In the genomic region with DNA sequence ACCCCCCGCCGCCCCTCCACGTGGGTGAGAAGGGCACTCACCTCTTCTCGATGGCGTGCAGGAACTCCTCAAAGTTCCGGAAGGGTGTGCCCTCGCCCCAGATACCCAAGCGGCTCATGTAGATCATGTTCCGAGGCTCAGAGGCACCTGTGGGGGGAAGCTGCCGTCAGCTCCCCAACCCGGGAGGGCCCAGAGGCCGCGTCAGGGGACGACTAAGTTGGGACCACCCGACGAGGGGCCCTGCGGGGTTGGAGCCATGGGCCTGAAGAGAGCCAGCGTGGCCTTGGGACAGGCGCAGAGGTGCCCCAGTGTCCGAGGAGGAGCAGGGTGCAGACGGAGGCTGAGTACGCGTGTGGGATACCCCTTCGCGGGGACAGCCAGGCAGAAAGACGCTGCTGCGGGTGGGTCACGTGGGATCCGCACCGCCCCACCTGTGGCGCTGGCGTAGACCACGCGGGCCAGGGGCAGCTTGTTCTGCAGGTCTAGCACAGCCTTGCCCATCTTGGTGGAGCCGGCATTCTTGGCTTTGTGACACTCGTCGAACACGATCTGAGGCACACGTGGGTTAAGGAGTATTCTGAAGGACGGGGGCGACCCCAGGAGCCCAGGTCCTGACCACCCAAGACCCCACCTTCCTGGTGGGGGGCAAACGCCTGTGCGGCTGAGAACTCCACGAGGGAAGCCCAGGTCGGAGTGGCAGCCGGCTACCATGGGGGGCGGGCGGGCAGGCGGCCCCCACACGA, we compare ENCODE assay signal across 17 cellular contexts. TPM values are rescaled to one million over a fixed set of nuclear protein-coding genes. Genes with fewer than 3 reads are reported as not detected.
DNase-seq lines count a peak whose midpoint lies in the region; ATAC-seq, FAIRE-seq and TF ChIP-seq lines count a peak whose summit lies in the region.
"Had no signal": no experiment of that assay in that cellular context is flagged by ENCODE, and none has a peak within 500 bp of the region (broad histone marks: within the 10 kb centered on the region; RNA-seq: fewer than 3 reads in every experiment).

No MANE protein-coding gene starts in this region.

- H3K4me2 ChIP-seq in K562 (ENCODE audit: insufficient read depth, low read length), result no peak overlapping the region
- no peak overlapping the region for H3K4me2 ChIP-seq in osteoblast (ENCODE audit: insufficient read depth, low read length)
- H3K4me2 ChIP-seq: A549 had no signal

- no peak for ATAC-seq in left ventricle myocardium superior
- no peak for ATAC-seq in K562
- ATAC-seq in GM19023 (IDR thresholded peaks at IDR 0.05; ENCODE audit: unreplicated experiment), result no peak
- ATAC-seq: A549; CD8-positive, alpha-beta T cell had no signal

- H3K4me3 ChIP-seq in K562, result no peak overlapping the region
- no peak overlapping the region for H3K4me3 ChIP-seq in osteoblast (ENCODE audit: insufficient read depth, low read length)
- H3K4me3 ChIP-seq: A549 had no signal

- H3K9me3 ChIP-seq in K562 (replicated peaks; ENCODE audit: control insufficient read depth, insufficient read depth, low read depth, low read length) (no peaks in the 10 kb centered on the region), osteoblast (ENCODE audit: low read depth, low read length) (no peaks in the 10 kb centered on the region)
- H3K9me3 ChIP-seq: A549 had no signal

- TF ChIP-seq CTCF in K562 (IDR thresholded peaks at IDR 0.05 in 2 of 3, conservative IDR thresholded peaks at IDR 0.05 in 1 of 3; ENCODE audit: insufficient read depth in 2 of 3, low read depth in 1 of 3, low read length in 3 of 3) (no peak), osteoblast (IDR thresholded peaks at IDR 0.05; ENCODE audit: extremely low read depth, low read depth, low read length) (no peak)

- no peak for FAIRE-seq in K562 (lab: Jason Lieb, UNC)
- FAIRE-seq: A549, D721Med, G401.6, GM12892, H54 had no signal

- TF ChIP-seq EP300 in K562 (IDR thresholded peaks at IDR 0.05; ENCODE audit: low read length), result no peak

- H3K9ac ChIP-seq in K562 (ENCODE audit: insufficient read depth in 1 of 2, low read depth in 2 of 2, low read length in 2 of 2), result no peak overlapping the region

- H4K20me1 ChIP-seq in K562 (replicated peaks; ENCODE audit: control insufficient read depth, insufficient read depth, low read length), result no peaks in the 10 kb centered on the region; the same call in 1 of the 2 replicates
- peaks cover 44% of the 10 kb centered on the region for H4K20me1 ChIP-seq in osteoblast (ENCODE audit: insufficient read depth, low read length)

- intact Hi-C loops in left ventricle myocardium superior (cut with micrococcal nuclease) (loop anchor here (10.0 kb wide), 1 partner anchor 75 kb away; no protein-coding TSS in a partner anchor), cardiac septum (cut with DNase I) (no loop called here), K562 (cut with micrococcal nuclease) (no loop called here)

- WGBS in K562 (ENCODE audit: insufficient coverage, low coverage, missing lambda C conversion rate), result 95% methylated on average over 45 of the region's 50 CpGs

- in situ Hi-C loops in K562 (cut with MboI), result no loop called here

- TF ChIP-seq RAD21 in K562 (CRISPR knock-in tag; conservative IDR thresholded peaks at IDR 0.05 in 1 of 2, IDR thresholded peaks at IDR 0.05 in 1 of 2), result no peak

- H3K27me3 ChIP-seq in K562 (ENCODE audit: control insufficient read depth in 2 of 2, insufficient read depth in 2 of 2, low read length in 2 of 2) (no peaks in the 10 kb centered on the region), osteoblast (ENCODE audit: insufficient read depth, low read length) (no peaks in the 10 kb centered on the region)

- H3K79me2 ChIP-seq in K562 (ENCODE audit: control insufficient read depth, insufficient read depth, low read length) (no peaks in the 10 kb centered on the region; the same call in 2 of the 3 replicates), osteoblast (ENCODE audit: insufficient read depth, low read length) (peaks cover 46% of the 10 kb centered on the region)

- H3K4me1 ChIP-seq in K562 (replicated peaks in 1 of 2; ENCODE audit: control insufficient read depth in 2 of 2, insufficient read depth in 2 of 2, low read length in 2 of 2) (peaks cover 3 to 55% of the 10 kb centered on the region in 2 experiments; a peak in 3 of 5 replicates), osteoblast (ENCODE audit: insufficient read depth, low read length) (no peaks in the 10 kb centered on the region)
- H3K4me1 ChIP-seq: A549 had no signal

- DNase-seq in left ventricle myocardium superior (peak; percentile 28), cardiac septum (ENCODE audit: low spot score) (no peak), K562 (ENCODE audit: extremely low read depth in 1 of 4, low spot score in 3 of 4) (no peak), osteoblast (ENCODE audit: insufficient read length, low spot score, missing footprints) (peak; percentile 82), erythroblast (lab: John Stamatoyannopoulos, UW) (no peak), HEK293T (ENCODE audit: extremely low spot score) (no peak)
- DNase-seq: COR-L47, DMS153, DMS79 treated with DMSO at 0.1 percent for 48 hours, EL had no signal

- H3K27ac ChIP-seq in K562 (ENCODE audit: extremely low read depth, low read depth, low read length), result no peak overlapping the region
- H3K27ac ChIP-seq in osteoblast (ENCODE audit: low read depth, low read length), result no peak overlapping the region
- H3K27ac ChIP-seq: A549 had no signal

- TF ChIP-seq POLR2A in K562 (conservative IDR thresholded peaks at IDR 0.05) (no peak), erythroblast (IDR thresholded peaks at IDR 0.05; ENCODE audit: low read length) (no peak)

- H3K9me1 ChIP-seq in K562 (ENCODE audit: control insufficient read depth, insufficient read depth, low read length), result no peaks in the 10 kb centered on the region

- POLR2A ChIA-PET in K562 (lab: Yijun Ruan, JAX), result no interaction called here
- POLR2A ChIA-PET in HEK293T (lab: Yijun Ruan, JAX), result interaction anchor here (1.4 kb wide), 1 partner anchor 149 kb away, joined by 3 read pairs; no protein-coding TSS in a partner anchor

- H3K36me3 ChIP-seq in K562 (ENCODE audit: control insufficient read depth, insufficient read depth, low read length) (peaks cover 87% of the 10 kb centered on the region), osteoblast (ENCODE audit: insufficient read depth, low read length) (peaks cover 84% of the 10 kb centered on the region)

- H2AFZ ChIP-seq in K562 (ENCODE audit: low read depth, low read length), result no peak overlapping the region
- H2AFZ ChIP-seq in osteoblast (ENCODE audit: low read length), result no peak overlapping the region

- no TSS peak for BruUV-seq in K562 (replicated peaks; lab: Mats Ljungman, UMichigan)

- CTCF ChIA-PET in K562 (lab: Yijun Ruan, JAX; ENCODE audit: low intra/inter-chr PET ratio), result no interaction called here
- CTCF ChIA-PET in HEK293T (lab: Yijun Ruan, JAX), result no interaction called here

RNA-seq across cellular contexts. Expression of gene GPX4, which starts 15.9 kb away (rescaled TPM):
- 337 TPM for total RNA-seq in left ventricle myocardium superior
- total RNA-seq in cardiac septum, result 243 TPM
- total RNA-seq in K562 (2011; cell fraction: chromatin; rRNA removed; ENCODE audit: low replicate concordance), result 61.5 and 154 TPM in 2 replicates
- total RNA-seq in K562 (2011; cell fraction: nucleolus; rRNA removed), result 171 and 189 TPM in 2 replicates
- total RNA-seq in K562 (2011; cell fraction: nucleoplasm; rRNA removed), result 129 and 161 TPM in 2 replicates
- 639 and 643 TPM in 2 replicates for total RNA-seq in K562 (2014; rRNA removed)
- 131 and 209 TPM in 2 replicates for total RNA-seq in K562 (2014; rRNA removed; fragmentation: Illumina TruSeq; extraction: Trizol)
- 349 and 395 TPM in 2 replicates for total RNA-seq in K562 (2015; rRNA removed; fragmentation: Illumina TruSeq; extraction: Trizol)
- total RNA-seq in K562 (2021), result 383 and 392 TPM in 2 replicates
- 223 and 286 TPM in 2 replicates for polyA plus RNA-seq in K562 (2011; rRNA removed)
- 531 and 777 TPM in 2 replicates for polyA plus RNA-seq in K562 (2011; cell fraction: cytosol; rRNA removed)
- polyA plus RNA-seq in K562 (2011; cell fraction: nucleus; rRNA removed), result 389 and 485 TPM in 2 replicates
- polyA plus RNA-seq in K562 (2012), result 659 and 746 TPM in 2 replicates
- polyA plus RNA-seq in K562 (2014; fragmentation: Illumina TruSeq; extraction: Trizol), result 434 and 536 TPM in 2 replicates
- polyA plus RNA-seq in K562 (2014; fragmentation: Nextera tagmentation; extraction: Ambion mirVana), result 100 to 1,000 TPM in 1 of 2 experiments, 10 to 100 TPM in 1; 61.4 to 125 TPM
- polyA plus RNA-seq in K562 (2014; rRNA removed), result 661 and 856 TPM in 2 replicates
- 117 and 134 TPM in 2 replicates for polyA minus RNA-seq in K562 (2011; rRNA and poly(A)+ RNA removed)
- 191 and 300 TPM in 2 replicates for polyA minus RNA-seq in K562 (2011; cell fraction: cytosol; rRNA and poly(A)+ RNA removed)
- 54.3 and 64.1 TPM in 2 replicates for polyA minus RNA-seq in K562 (2011; cell fraction: nucleus; rRNA and poly(A)+ RNA removed)
- 515 TPM in 2 replicates for total RNA-seq in osteoblast

RNA-seq across cellular contexts. Expression of gene POLR2E, which starts 24.5 kb away (rescaled TPM):
- total RNA-seq in left ventricle myocardium superior (148 TPM), cardiac septum (125 TPM), K562 (2014; rRNA removed) (297 and 441 TPM in 2 replicates), K562 (2014; rRNA removed; fragmentation: Illumina TruSeq; extraction: Trizol) (40.2 and 78.0 TPM in 2 replicates), K562 (2015; rRNA removed; fragmentation: Illumina TruSeq; extraction: Trizol) (141 and 144 TPM in 2 replicates), K562 (2021) (328 and 351 TPM in 2 replicates), osteoblast (70.2 and 74.0 TPM in 2 replicates)
- total RNA-seq in K562 (2011; cell fraction: chromatin; rRNA removed; ENCODE audit: low replicate concordance), result 38.2 and 129 TPM in 2 replicates
- 126 and 135 TPM in 2 replicates for total RNA-seq in K562 (2011; cell fraction: nucleolus; rRNA removed)
- total RNA-seq in K562 (2011; cell fraction: nucleoplasm; rRNA removed), result 74.1 and 78.7 TPM in 2 replicates
- polyA plus RNA-seq in K562 (2011; rRNA removed) (244 and 334 TPM in 2 replicates), K562 (2014; fragmentation: Illumina TruSeq; extraction: Trizol) (267 and 448 TPM in 2 replicates), K562 (2014; fragmentation: Nextera tagmentation; extraction: Ambion mirVana) (10 to 100 TPM in 1 of 2 experiments, 1 to 10 TPM in 1; 3.4 to 32.5 TPM), K562 (2014; rRNA removed) (413 and 438 TPM in 2 replicates)
- 305 and 616 TPM in 2 replicates for polyA plus RNA-seq in K562 (2011; cell fraction: cytosol; rRNA removed)
- polyA plus RNA-seq in K562 (2011; cell fraction: nucleus; rRNA removed), result 112 and 143 TPM in 2 replicates
- polyA plus RNA-seq in K562 (2012), result 291 and 445 TPM in 2 replicates
- 36.0 and 77.6 TPM in 2 replicates for polyA minus RNA-seq in K562 (2011; rRNA and poly(A)+ RNA removed)
- polyA minus RNA-seq in K562 (2011; cell fraction: cytosol; rRNA and poly(A)+ RNA removed), result 127 and 173 TPM in 2 replicates
- 45.4 and 50.5 TPM in 2 replicates for polyA minus RNA-seq in K562 (2011; cell fraction: nucleus; rRNA and poly(A)+ RNA removed)

RNA-seq across cellular contexts. Expression of gene ARHGAP45, which starts 52.7 kb away (rescaled TPM):
- total RNA-seq in left ventricle myocardium superior, result 6.0 TPM
- total RNA-seq in cardiac septum, result 3.7 TPM
- total RNA-seq in K562 (2011; cell fraction: chromatin; rRNA removed; ENCODE audit: low replicate concordance), result 25.6 and 81.0 TPM in 2 replicates
- total RNA-seq in K562 (2011; cell fraction: nucleolus; rRNA removed), result 39.0 and 49.5 TPM in 2 replicates
- 22.7 and 24.1 TPM in 2 replicates for total RNA-seq in K562 (2011; cell fraction: nucleoplasm; rRNA removed)
- 22.1 and 31.1 TPM in 2 replicates for total RNA-seq in K562 (2014; rRNA removed)
- 1.0 and 1.8 TPM in 2 replicates for total RNA-seq in K562 (2014; rRNA removed; fragmentation: Illumina TruSeq; extraction: Trizol)
- 4.2 and 6.0 TPM in 2 replicates for total RNA-seq in K562 (2015; rRNA removed; fragmentation: Illumina TruSeq; extraction: Trizol)
- 18.0 and 19.9 TPM in 2 replicates for total RNA-seq in K562 (2021)
- 4.4 and 7.6 TPM in 2 replicates for polyA plus RNA-seq in K562 (2011; rRNA removed)
- 5.6 and 12.6 TPM in 2 replicates for polyA plus RNA-seq in K562 (2011; cell fraction: cytosol; rRNA removed)
- polyA plus RNA-seq in K562 (2011; cell fraction: nucleus; rRNA removed), result 17.8 and 38.7 TPM in 2 replicates
- 15.0 and 15.2 TPM in 2 replicates for polyA plus RNA-seq in K562 (2012)
- polyA plus RNA-seq in K562 (2014; fragmentation: Illumina TruSeq; extraction: Trizol), result 1.9 and 6.9 TPM in 2 replicates
- under 1 TPM; 0.08 to 0.63 TPM for polyA plus RNA-seq in K562 (2014; fragmentation: Nextera tagmentation; extraction: Ambion mirVana)
- polyA plus RNA-seq in K562 (2014; rRNA removed), result 16.3 and 20.2 TPM in 2 replicates
- 1.7 and 2.0 TPM in 2 replicates for polyA minus RNA-seq in K562 (2011; rRNA and poly(A)+ RNA removed)
- polyA minus RNA-seq in K562 (2011; cell fraction: cytosol; rRNA and poly(A)+ RNA removed), result 6.2 and 8.5 TPM in 2 replicates
- 5.5 and 6.6 TPM in 2 replicates for polyA minus RNA-seq in K562 (2011; cell fraction: nucleus; rRNA and poly(A)+ RNA removed)
- 0.59 and 0.72 TPM in 2 replicates for total RNA-seq in osteoblast

RNA-seq across cellular contexts. Expression of gene SBNO2, which starts 54.4 kb away (rescaled TPM):
- total RNA-seq in left ventricle myocardium superior, result 18.7 TPM
- 37.3 TPM for total RNA-seq in cardiac septum
- total RNA-seq in K562 (2011; cell fraction: chromatin; rRNA removed; ENCODE audit: low replicate concordance), result 26.2 and 103 TPM in 2 replicates
- total RNA-seq in K562 (2011; cell fraction: nucleolus; rRNA removed), result 64.1 and 67.7 TPM in 2 replicates
- total RNA-seq in K562 (2011; cell fraction: nucleoplasm; rRNA removed), result 28.6 and 30.7 TPM in 2 replicates
- total RNA-seq in K562 (2014; rRNA removed), result 18.6 and 23.1 TPM in 2 replicates
- 4.0 and 6.3 TPM in 2 replicates for total RNA-seq in K562 (2014; rRNA removed; fragmentation: Illumina TruSeq; extraction: Trizol)
- 6.7 and 7.8 TPM in 2 replicates for total RNA-seq in K562 (2015; rRNA removed; fragmentation: Illumina TruSeq; extraction: Trizol)
- 46.2 and 49.0 TPM in 2 replicates for total RNA-seq in K562 (2021)
- polyA plus RNA-seq in K562 (2011; rRNA removed), result 6.7 and 9.3 TPM in 2 replicates
- polyA plus RNA-seq in K562 (2011; cell fraction: cytosol; rRNA removed), result 7.4 and 14.1 TPM in 2 replicates
- polyA plus RNA-seq in K562 (2011; cell fraction: nucleus; rRNA removed), result 45.7 and 79.0 TPM in 2 replicates
- polyA plus RNA-seq in K562 (2012), result 20.3 and 27.1 TPM in 2 replicates
- polyA plus RNA-seq in K562 (2014; fragmentation: Illumina TruSeq; extraction: Trizol), result 5.2 and 13.0 TPM in 2 replicates
- under 1 TPM; 0.01 to 0.04 TPM for polyA plus RNA-seq in K562 (2014; fragmentation: Nextera tagmentation; extraction: Ambion mirVana)
- polyA plus RNA-seq in K562 (2014; rRNA removed), result 21.5 and 23.1 TPM in 2 replicates
- 3.7 and 8.1 TPM in 2 replicates for polyA minus RNA-seq in K562 (2011; rRNA and poly(A)+ RNA removed)
- polyA minus RNA-seq in K562 (2011; cell fraction: cytosol; rRNA and poly(A)+ RNA removed), result 16.7 and 22.1 TPM in 2 replicates
- polyA minus RNA-seq in K562 (2011; cell fraction: nucleus; rRNA and poly(A)+ RNA removed), result 20.7 and 21.3 TPM in 2 replicates
- total RNA-seq in osteoblast, result 58.0 and 69.1 TPM in 2 replicates

Comparison
In these comparisons a context has a peak if more than half of its experiments do, and no peak if none do; other contexts are left out.
1. DNase-seq: peak in left ventricle myocardium superior (single experiment) and osteoblast (single experiment); none in cardiac septum (single experiment), K562 (0 of 4), erythroblast (0 of 2) and HEK293T (single experiment).